In the genomic region with DNA sequence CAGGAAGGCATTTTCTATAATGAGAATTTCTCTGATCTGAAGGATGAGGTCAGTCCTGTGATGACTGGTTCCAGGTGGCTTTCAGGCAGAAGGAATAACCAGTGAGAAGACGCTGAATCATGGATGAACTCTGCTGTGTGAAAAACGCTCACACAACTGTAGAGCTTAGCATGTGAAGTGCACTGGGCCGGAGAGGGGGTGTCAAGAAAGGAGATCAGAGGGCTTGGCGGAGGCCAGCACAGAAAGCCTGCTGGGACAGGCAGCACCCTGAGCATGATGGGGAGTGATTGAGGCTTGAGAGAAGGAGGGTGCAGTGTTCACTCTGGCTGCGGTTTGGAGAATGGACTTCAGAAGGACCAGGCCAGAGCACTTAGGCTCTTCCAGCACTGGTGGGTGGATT, we compare ENCODE assay signal across 16 cellular contexts.
A peak's percentile ranks its signal among the peaks of the same experiment; 100 is the strongest.
DNase-seq lines count a peak whose midpoint lies in the region; ATAC-seq, FAIRE-seq and TF ChIP-seq lines count a peak whose summit lies in the region.
"Had no signal": no experiment of that assay in that cellular context is flagged by ENCODE, and none has a peak within 500 bp of the region (broad histone marks: within the 10 kb centered on the region; RNA-seq: fewer than 3 reads in every experiment).

No MANE protein-coding gene starts in this region.

- H3K36me3 ChIP-seq in keratinocyte (ENCODE audit: control insufficient read depth in 2 of 2, extremely low read depth in 1 of 2, insufficient read depth in 2 of 2, low read length in 2 of 2), result no peaks in the 10 kb centered on the region

- H3K4me1 ChIP-seq in keratinocyte (ENCODE audit: control insufficient read depth, extremely low read depth, insufficient read depth, low read length), result peaks cover 53% of the 10 kb centered on the region
- H3K4me1 ChIP-seq: A549 had no signal

- H3K4me2 ChIP-seq in keratinocyte (ENCODE audit: control insufficient read depth, extremely low read depth, insufficient read depth, low read depth, low read length), result no peak overlapping the region
- H3K4me2 ChIP-seq: A549 had no signal

- no peak for TF ChIP-seq CTCF in coronary artery (IDR thresholded peaks at IDR 0.05)
- TF ChIP-seq CTCF in keratinocyte (optimal IDR thresholded peaks at IDR 0.05 in 1 of 3, IDR thresholded peaks at IDR 0.05 in 1 of 3, conservative IDR thresholded peaks at IDR 0.05 in 1 of 3; ENCODE audit: extremely low read depth in 1 of 3, insufficient read depth in 2 of 3, low read length in 3 of 3), result no peak

- H3K27me3 ChIP-seq in keratinocyte (ENCODE audit: control insufficient read depth, extremely low read depth, insufficient read depth, low read length), result no peaks in the 10 kb centered on the region

- H3K9me1 ChIP-seq in keratinocyte (ENCODE audit: control insufficient read depth, extremely low read depth, insufficient read depth, low read length), result no peaks in the 10 kb centered on the region

- no peaks in the 10 kb centered on the region for H3K79me2 ChIP-seq in keratinocyte (ENCODE audit: control insufficient read depth, insufficient read depth, low read length)

- dilution Hi-C loops in keratinocyte (cut with MboI; ENCODE audit: extremely low pct_ligation_motif_present, low sequenced_read_pairs), result no loop called here

- no peaks in the 10 kb centered on the region for H3K9me3 ChIP-seq in keratinocyte (ENCODE audit: control insufficient read depth, low read depth, low read length)
- H3K9me3 ChIP-seq: A549 had no signal

- ATAC-seq in HG03342 (IDR thresholded peaks at IDR 0.05; ENCODE audit: unreplicated experiment), result no peak
- ATAC-seq: A549 had no signal

- DNase-seq in ELR (ENCODE audit: low read depth) (peak; percentile 33), M059J (ENCODE audit: low read depth) (peak; percentile 23), coronary artery (ENCODE audit: low spot score) (peak; percentile 17), keratinocyte (ENCODE audit: low read depth, low spot score) (no peak)
- no peak for DNase-seq in stimulated activated CD4-positive, alpha-beta T cell treated with anti-CD3 and anti-CD28 coated beads, Interleukin-15, amount 100 ng/mL, for 24 hours
- DNase-seq in stimulated activated CD4-positive, alpha-beta T cell treated with anti-CD3 and anti-CD28 coated beads, Interleukin-4, amount 100 ng/mL, for 24 hours, result no peak
- no peak for DNase-seq in stimulated activated CD4-positive, alpha-beta T cell treated with anti-CD3 and anti-CD28 coated beads, Interleukin-12 subunit alpha, Interleukin-12 subunit beta, amount 100 ng/mL, for 4 hours
- DNase-seq: DMS79 treated with DMSO at 0.1 percent for 48 hours, GDM1, NCI-H146, NCI-H2081 treated with DMSO at 0.1 percent for 48 hours, NCI-H2227 treated with DMSO at 0.1 percent for 48 hours, NCI-H526 had no signal

- H4K20me1 ChIP-seq in keratinocyte (ENCODE audit: control insufficient read depth, extremely low read depth, insufficient read depth, low read length), result no peaks in the 10 kb centered on the region

- H2AFZ ChIP-seq in keratinocyte (ENCODE audit: control insufficient read depth, low read length), result no peak overlapping the region

- peak; percentile 64 for FAIRE-seq in keratinocyte (lab: Jason Lieb, UNC)
- FAIRE-seq: A549 had no signal

- H3K27ac ChIP-seq in coronary artery, result no peak overlapping the region
- H3K27ac ChIP-seq in keratinocyte (ENCODE audit: control insufficient read depth, insufficient read depth, low read length), result peak overlapping the region; percentile 89
- H3K27ac ChIP-seq: A549, C4-2B had no signal

- H3K4me3 ChIP-seq in coronary artery (no peak overlapping the region), keratinocyte (ENCODE audit: control insufficient read depth in 2 of 3, extremely low read depth in 1 of 3, insufficient read depth in 2 of 3, low read depth in 1 of 3, low read length in 3 of 3) (no peak overlapping the region)
- H3K4me3 ChIP-seq: A549 had no signal

- no peak overlapping the region for H3K9ac ChIP-seq in keratinocyte (ENCODE audit: control insufficient read depth, extremely low read depth, insufficient read depth, low read length)

Comparison
In these comparisons a context has a peak if more than half of its experiments do, and no peak if none do; other contexts are left out.
1. DNase-seq: peak in ELR (single experiment), M059J (single experiment) and coronary artery (single experiment); none in keratinocyte (single experiment), stimulated activated CD4-positive, alpha-beta T cell treated with anti-CD3 and anti-CD28 coated beads, Interleukin-15, amount 100 ng/mL, for 24 hours (single experiment), stimulated activated CD4-positive, alpha-beta T cell treated with anti-CD3 and anti-CD28 coated beads, Interleukin-4, amount 100 ng/mL, for 24 hours (single experiment) and stimulated activated CD4-positive, alpha-beta T cell treated with anti-CD3 and anti-CD28 coated beads, Interleukin-12 subunit alpha, Interleukin-12 subunit beta, amount 100 ng/mL, for 4 hours (single experiment).